Comparison of ENCODE assay signal across 8 cellular contexts in genomic region chr19:7748756-7749155, GRCh38. TPM values are rescaled to one million over a fixed set of nuclear protein-coding genes. Genes with fewer than 3 reads are reported as not detected.
A peak's percentile ranks its signal among the peaks of the same experiment; 100 is the strongest.
DNase-seq lines count a peak whose midpoint lies in the region; ATAC-seq and TF ChIP-seq lines count a peak whose summit lies in the region.

No MANE protein-coding gene starts in this region.

- no peak overlapping the region for H3K9ac ChIP-seq in endodermal cell (ENCODE audit: extremely low read depth, low read length, poor library complexity, severe bottlenecking)

- DNase-seq in SIG-M5 treated with dmso at 0.1 percent for 504 hours (lab: John Stamatoyannopoulos, UW; ENCODE audit: unreplicated experiment): peak; percentile 51
- no peak for DNase-seq in SIG-M5 (lab: John Stamatoyannopoulos, UW)
- peak; percentile 57 for DNase-seq in NCI-H2196 treated with DMSO at 0.1 percent for 48 hours (lab: John Stamatoyannopoulos, UW; ENCODE audit: unreplicated experiment)
- DNase-seq in endodermal cell: peak; percentile 83
- peak; percentile 10 for DNase-seq in renal cortical epithelial cell (ENCODE audit: low read depth)

- H3K4me1 ChIP-seq in endodermal cell (ENCODE audit: control insufficient read depth, insufficient read depth, low read length): no peaks in the 10 kb centered on the region

- no peaks in the 10 kb centered on the region for H3K36me3 Mint-ChIP-seq in endodermal cell (ENCODE audit: low read depth)

- no peak overlapping the region for H3K27ac ChIP-seq in endodermal cell (ENCODE audit: low read depth, low read length)

- H3K4me3 ChIP-seq in endodermal cell (ENCODE audit: low read length): no peak overlapping the region

- peak; percentile 59 for TF ChIP-seq CTCF in endodermal cell (conservative IDR thresholded peaks at IDR 0.05)

- H3K9me3 ChIP-seq in endodermal cell (ENCODE audit: control insufficient read depth, low read length): no peaks in the 10 kb centered on the region

- peaks cover 19% of the 10 kb centered on the region for H3K9me3 Mint-ChIP-seq in endodermal cell

- no peaks in the 10 kb centered on the region for H3K27me3 ChIP-seq in endodermal cell (ENCODE audit: control insufficient read depth, insufficient read depth, low read length, poor library complexity, severe bottlenecking)

- no peak overlapping the region for H3K27ac Mint-ChIP-seq in endodermal cell

- ATAC-seq in GM21515 (IDR thresholded peaks at IDR 0.05; ENCODE audit: unreplicated experiment) (no peak), HG02970 (IDR thresholded peaks at IDR 0.05; ENCODE audit: low FRiP score, unreplicated experiment) (no peak), GM21825 (IDR thresholded peaks at IDR 0.05; ENCODE audit: unreplicated experiment) (no peak)

- H3K27me3 Mint-ChIP-seq in endodermal cell (ENCODE audit: insufficient read depth): peaks cover 25% of the 10 kb centered on the region

- H3K4me3 Mint-ChIP-seq in endodermal cell: no peak overlapping the region

- no peaks in the 10 kb centered on the region for H3K36me3 ChIP-seq in endodermal cell (ENCODE audit: control insufficient read depth, insufficient read depth, low read length)

- no peaks in the 10 kb centered on the region for H3K4me1 Mint-ChIP-seq in endodermal cell

- WGBS in endodermal cell (ENCODE audit: insufficient coverage in 1 of 2, insufficient read length in 1 of 2), 2 experiments: 59 to 70% methylated on average over 2 to 4 of the region's 4 CpGs

RNA-seq across cellular contexts. Expression of gene CD209, which starts 1.4 kb away (rescaled TPM):
- total RNA-seq in endodermal cell: not detected
- not detected for polyA plus RNA-seq in endodermal cell (2013, experiment 1 of 2)
- not detected for polyA plus RNA-seq in endodermal cell (2013, experiment 2 of 2)
- 0.15 TPM in 1 of 2 replicates, not detected in the other for total RNA-seq in renal cortical epithelial cell

RNA-seq across cellular contexts. Expression of gene CLEC4M, which starts 14.3 kb away (rescaled TPM):
- not detected for total RNA-seq in endodermal cell
- not detected for polyA plus RNA-seq in endodermal cell (2013, experiment 1 of 2)
- polyA plus RNA-seq in endodermal cell (2013, experiment 2 of 2): not detected
- not detected in 2 replicates for total RNA-seq in renal cortical epithelial cell

RNA-seq across cellular contexts. Expression of gene CLEC4G, which starts 16.8 kb away (rescaled TPM):
- total RNA-seq in endodermal cell: not detected
- polyA plus RNA-seq in endodermal cell (2013, experiment 1 of 2): not detected
- polyA plus RNA-seq in endodermal cell (2013, experiment 2 of 2): not detected
- not detected in 2 replicates for total RNA-seq in renal cortical epithelial cell

RNA-seq across cellular contexts. Expression of gene FCER2, which starts 46.8 kb away (rescaled TPM):
- total RNA-seq in endodermal cell: not detected
- polyA plus RNA-seq in endodermal cell (2013, experiment 1 of 2): not detected
- not detected for polyA plus RNA-seq in endodermal cell (2013, experiment 2 of 2)
- not detected in 2 replicates for total RNA-seq in renal cortical epithelial cell
